In the genomic region with DNA sequence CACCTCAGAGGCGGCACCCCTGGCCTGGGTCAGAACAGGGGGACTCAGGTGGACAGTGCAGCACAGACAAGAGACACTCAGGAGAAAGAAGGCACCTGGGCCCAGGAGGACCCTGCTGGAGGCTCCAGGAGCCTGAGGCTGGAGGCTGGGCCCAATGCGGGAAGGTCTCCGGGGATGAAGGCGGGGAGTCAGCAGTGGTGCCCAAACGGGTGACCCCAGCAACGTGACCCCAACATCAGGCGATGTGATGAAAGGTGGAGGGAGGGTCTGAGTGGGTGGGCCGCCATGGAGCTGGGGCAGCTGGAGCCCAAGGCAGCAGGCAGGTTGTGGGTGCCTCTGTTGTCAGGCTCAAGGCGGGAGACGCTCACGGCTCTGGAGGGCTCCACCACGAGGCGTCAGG, we compare ENCODE assay signal across 25 cellular contexts. TPM values are rescaled to one million over a fixed set of nuclear protein-coding genes. Genes with fewer than 3 reads are reported as not detected.
DNase-seq lines count a peak whose midpoint lies in the region; ATAC-seq, FAIRE-seq and TF ChIP-seq lines count a peak whose summit lies in the region.
"Had no signal": no experiment of that assay in that cellular context is flagged by ENCODE, and none has a peak within 500 bp of the region (broad histone marks: within the 10 kb centered on the region; RNA-seq: fewer than 3 reads in every experiment).

No MANE protein-coding gene starts in this region.

- 98% methylated on average over 7 of the region's 13 CpGs for WGBS in HepG2 (ENCODE audit: low lambda C conversion rate)
- no CpG with 5 or more reads among the region's 13 CpGs for WGBS in right lobe of liver (ENCODE audit: insufficient coverage, low coverage, low lambda C conversion rate, missing lambda C conversion rate)

- H3K4me1 ChIP-seq in HepG2 (ENCODE audit: insufficient read depth, low read length), result no peaks in the 10 kb centered on the region
- H3K4me1 ChIP-seq in right lobe of liver, result no peaks in the 10 kb centered on the region
- peaks cover 31 to 37% of the 10 kb centered on the region in 2 experiments for H3K4me1 ChIP-seq in neutrophil (ENCODE audit: control insufficient read depth in 1 of 2, insufficient read depth in 1 of 2, low read depth in 1 of 2, low read length in 1 of 2)
- no peaks in the 10 kb centered on the region for H3K4me1 ChIP-seq in foreskin keratinocyte
- H3K4me1 ChIP-seq: BE2C had no signal

- POLR2A ChIA-PET in HepG2 (lab: Yijun Ruan, JAX), result no interaction called here

- TF ChIP-seq CTCF in HepG2 (CRISPR knock-in tag; IDR thresholded peaks at IDR 0.05) (no peak), right lobe of liver (IDR thresholded peaks at IDR 0.05) (no peak), neutrophil (IDR thresholded peaks at IDR 0.05) (no peak), foreskin keratinocyte (conservative IDR thresholded peaks at IDR 0.05) (no peak)

- TF ChIP-seq EP300 in HepG2 (IDR thresholded peaks at IDR 0.05; ENCODE audit: low read depth in 2 of 2, low read length in 2 of 2) (no peak), HepG2 (CRISPR knock-in tag; IDR thresholded peaks at IDR 0.05; ENCODE audit: borderline replicate concordance) (no peak)

- H3K27me3 ChIP-seq in HepG2 (ENCODE audit: control insufficient read depth in 1 of 2, insufficient read depth in 2 of 2, low read length in 2 of 2) (no peaks in the 10 kb centered on the region), right lobe of liver (no peaks in the 10 kb centered on the region), neutrophil (no peaks in the 10 kb centered on the region), foreskin keratinocyte (no peaks in the 10 kb centered on the region)
- H3K27me3 ChIP-seq: BE2C had no signal

- peaks cover 40% of the 10 kb centered on the region for H3K4me1 Mint-ChIP-seq in activated naive CD8-positive, alpha-beta T cell treated with anti-CD3 and anti-CD28 coated beads for 36 hours

- FAIRE-seq in HepG2 (lab: Jason Lieb, UNC), result no peak
- FAIRE-seq: H54 had no signal

- H3K9ac ChIP-seq in HepG2 (ENCODE audit: insufficient read depth, low read depth, low read length), result no peak overlapping the region

- ATAC-seq in HepG2 (no peak), right lobe of liver (no peak), HG03095 (IDR thresholded peaks at IDR 0.05; ENCODE audit: unreplicated experiment) (no peak), foreskin keratinocyte (no peak)
- ATAC-seq: CD8-positive, alpha-beta T cell; SK-N-SH treated with all-trans-retinoic acid at 6 μM for 48 hours had no signal

- CTCF ChIA-PET in HepG2 (lab: Yijun Ruan, JAX; ENCODE audit: low intra/inter-chr PET ratio, low total read pairs), result no interaction called here

- no peak overlapping the region for H3K4me3 ChIP-seq in HepG2 (replicated peaks in 1 of 3; ENCODE audit: insufficient read depth in 1 of 3, low read depth in 2 of 3, low read length in 3 of 3)
- no peak overlapping the region for H3K4me3 ChIP-seq in right lobe of liver
- no peak overlapping the region for H3K4me3 ChIP-seq in neutrophil (ENCODE audit: low read depth in 1 of 2, low read length in 1 of 2)

- TF ChIP-seq POLR2A in HepG2 (IDR thresholded peaks at IDR 0.05; ENCODE audit: insufficient read depth in 1 of 2, low read depth in 2 of 2, low read length in 2 of 2) (no peak), right lobe of liver (IDR thresholded peaks at IDR 0.05) (no peak)

- BruUV-seq in HepG2 (replicated peaks; lab: Mats Ljungman, UMichigan), result no TSS peak

- no peak overlapping the region for H2AFZ ChIP-seq in HepG2 (ENCODE audit: low read length)

- H3K4me2 ChIP-seq in HepG2 (ENCODE audit: low read depth, low read length), result no peak overlapping the region

- in situ Hi-C loops in HepG2 (cut with HindIII; ENCODE audit: extremely low pct_ligation_motif_present, low pct_unique_long_range_greater_than_20kb), result no loop called here

- H3K79me2 ChIP-seq in HepG2 (ENCODE audit: insufficient read depth, low read length), result no peaks in the 10 kb centered on the region

- 0 out of 2 replicates have a peak, but pooled peaks cover 4% of the 10 kb centered on the region for H4K20me1 ChIP-seq in HepG2 (ENCODE audit: insufficient read depth, low read length)

- peaks cover 18% of the 10 kb centered on the region for H3K36me3 Mint-ChIP-seq in activated naive CD8-positive, alpha-beta T cell treated with anti-CD3 and anti-CD28 coated beads for 36 hours

- H3K27me3 Mint-ChIP-seq in activated naive CD8-positive, alpha-beta T cell treated with anti-CD3 and anti-CD28 coated beads for 36 hours, result no peaks in the 10 kb centered on the region

- H3K36me3 ChIP-seq in HepG2 (replicated peaks in 1 of 2; ENCODE audit: control insufficient read depth in 1 of 2, insufficient read depth in 2 of 2, low read length in 2 of 2), result peaks cover 40 to 60% of the 10 kb centered on the region in 2 experiments
- H3K36me3 ChIP-seq in right lobe of liver, result peaks cover 0 to 5% (median 0%) of the 10 kb centered on the region in 4 donors
- H3K36me3 ChIP-seq in neutrophil, result peaks cover 76% of the 10 kb centered on the region

- no peak overlapping the region for H3K4me3 Mint-ChIP-seq in activated naive CD8-positive, alpha-beta T cell treated with anti-CD3 and anti-CD28 coated beads for 36 hours
- H3K4me3 Mint-ChIP-seq: CD8-positive, alpha-beta T cell; HFFc6 had no signal

- intact Hi-C loops in HepG2 (cut with micrococcal nuclease; ENCODE audit: unreplicated experiment), result no loop called here
- intact Hi-C loops in right lobe of liver (cut with DNase I), result no loop called here

- H3K9me3 ChIP-seq in HepG2 (ENCODE audit: low read length), result no peaks in the 10 kb centered on the region
- no peaks in the 10 kb centered on the region for H3K9me3 ChIP-seq in right lobe of liver
- no peaks in the 10 kb centered on the region for H3K9me3 ChIP-seq in neutrophil
- H3K9me3 ChIP-seq: BE2C had no signal

- DNase-seq in HepG2 (ENCODE audit: low spot score), result no peak
- DNase-seq in right lobe of liver, result no peak
- DNase-seq in activated naive CD8-positive, alpha-beta T cell treated with anti-CD3 and anti-CD28 coated beads for 36 hours, result no peak
- no peak for DNase-seq in stimulated activated CD4-positive, alpha-beta T cell treated with anti-CD3 and anti-CD28 coated beads, Interleukin-4, amount 100 ng/mL, for 4 hours
- DNase-seq in foreskin keratinocyte, result no peak
- DNase-seq: BE2C; Calu3; CD8-positive, alpha-beta T cell; EL; HFFc6; NCI-H1048; NCI-H1436 treated with DMSO at 0.1 percent for 48 hours; NCI-H2029 treated with DMSO at 0.1 percent for 48 hours; NCI-H2171 treated with DMSO at 0.1 percent for 48 hours; NCI-H446; NK-92 treated with Interleukin-12 subunit alpha and Interleukin-12 subunit beta, amount 100 ng/mL, for 24 hours; OCI-M1; SHP77 treated with DMSO at 0.1 percent for 48 hours had no signal

- TF ChIP-seq RAD21 in HepG2 (CRISPR knock-in tag; IDR thresholded peaks at IDR 0.05), result no peak

- peak overlapping the region; percentile 19 for H3K27ac Mint-ChIP-seq in activated naive CD8-positive, alpha-beta T cell treated with anti-CD3 and anti-CD28 coated beads for 36 hours
- H3K27ac Mint-ChIP-seq: CD8-positive, alpha-beta T cell; HFFc6 had no signal

- H3K9me3 Mint-ChIP-seq in activated naive CD8-positive, alpha-beta T cell treated with anti-CD3 and anti-CD28 coated beads for 36 hours, result no peaks in the 10 kb centered on the region
- H3K9me3 Mint-ChIP-seq: CD8-positive, alpha-beta T cell; HFFc6 had no signal

- H3K27ac ChIP-seq in HepG2 (ENCODE audit: extremely low read length, insufficient read depth, low read length) (no peak overlapping the region), right lobe of liver (no peak overlapping the region), neutrophil (peak overlapping the region; percentile 6), foreskin keratinocyte (no peak overlapping the region)

RNA-seq across cellular contexts. Expression of a gene that starts 37.5 kb away (rescaled TPM):
- 16.0 and 29.8 TPM in 2 replicates for total RNA-seq in HepG2 (2016; rRNA removed; fragmentation: Illumina TruSeq; extraction: Trizol)
- 5.1 and 9.2 TPM in 2 replicates for total RNA-seq in HepG2 (2016; cell fraction: cytosol; rRNA removed; fragmentation: Illumina TruSeq; extraction: Trizol; ENCODE audit: low read depth)
- total RNA-seq in HepG2 (2016; cell fraction: insoluble cytoplasmic fraction; rRNA removed; fragmentation: Illumina TruSeq; extraction: Trizol), result 14.3 and 34.5 TPM in 2 replicates
- 14.8 and 16.4 TPM in 2 replicates for total RNA-seq in HepG2 (2016; cell fraction: membrane; rRNA removed; fragmentation: Illumina TruSeq; extraction: Trizol)
- 37.9 and 47.2 TPM in 2 replicates for total RNA-seq in HepG2 (2016; cell fraction: nucleus; rRNA removed; fragmentation: Illumina TruSeq; extraction: Trizol)
- polyA plus RNA-seq in HepG2 (2011; rRNA removed), result 90.6 and 115 TPM in 2 replicates
- 65.4 and 69.9 TPM in 2 replicates for polyA plus RNA-seq in HepG2 (2011; cell fraction: cytosol; rRNA removed)
- 330 and 361 TPM in 2 replicates for polyA plus RNA-seq in HepG2 (2011; cell fraction: nucleus; rRNA removed)
- 104 and 122 TPM in 2 replicates for polyA plus RNA-seq in HepG2 (2012)
- 3.8 and 4.2 TPM in 2 replicates for polyA plus RNA-seq in HepG2 (2016; cell fraction: cytosol; fragmentation: Illumina TruSeq; extraction: Trizol; ENCODE audit: low read depth)
- 18.3 and 19.5 TPM in 2 replicates for polyA plus RNA-seq in HepG2 (2016; cell fraction: insoluble cytoplasmic fraction; fragmentation: Illumina TruSeq; extraction: Trizol; ENCODE audit: low read depth)
- 9.2 and 10.4 TPM in 2 replicates for polyA plus RNA-seq in HepG2 (2016; cell fraction: membrane; fragmentation: Illumina TruSeq; extraction: Trizol; ENCODE audit: low read depth)
- 89.7 and 92.4 TPM in 2 replicates for polyA plus RNA-seq in HepG2 (2016; cell fraction: nucleus; fragmentation: Illumina TruSeq; extraction: Trizol; ENCODE audit: insufficient read depth, low read depth)
- 56.1 and 65.1 TPM in 2 replicates for polyA minus RNA-seq in HepG2 (2011; rRNA and poly(A)+ RNA removed; ENCODE audit: low replicate concordance)
- polyA minus RNA-seq in HepG2 (2011; cell fraction: cytosol; rRNA and poly(A)+ RNA removed), result 44.6 and 51.7 TPM in 2 replicates
- 90.3 and 92.4 TPM in 2 replicates for polyA minus RNA-seq in HepG2 (2011; cell fraction: nucleus; rRNA and poly(A)+ RNA removed)
- total RNA-seq in right lobe of liver, result 10 to 100 TPM in 3 of 6 experiments, 1 to 10 TPM in 3; 6.9 to 38.6 (median 13.1) TPM
- total RNA-seq in activated naive CD8-positive, alpha-beta T cell treated with anti-CD3 and anti-CD28 coated beads for 36 hours, result 10 to 100 TPM; 49.4 to 49.6 TPM
- total RNA-seq in foreskin keratinocyte, result 43.2 and 45.6 TPM in 2 replicates
- polyA plus RNA-seq in foreskin keratinocyte, result 28.7 and 33.8 TPM in 2 replicates

RNA-seq across cellular contexts. Expression of a gene that starts 41.0 kb away (rescaled TPM):
- total RNA-seq in HepG2 (2016; rRNA removed; fragmentation: Illumina TruSeq; extraction: Trizol), result not detected in 2 replicates
- not detected in 2 replicates for total RNA-seq in HepG2 (2016; cell fraction: cytosol; rRNA removed; fragmentation: Illumina TruSeq; extraction: Trizol; ENCODE audit: low read depth)
- total RNA-seq in HepG2 (2016; cell fraction: insoluble cytoplasmic fraction; rRNA removed; fragmentation: Illumina TruSeq; extraction: Trizol), result not detected in 2 replicates
- not detected in 2 replicates for total RNA-seq in HepG2 (2016; cell fraction: membrane; rRNA removed; fragmentation: Illumina TruSeq; extraction: Trizol)
- not detected in 2 replicates for total RNA-seq in HepG2 (2016; cell fraction: nucleus; rRNA removed; fragmentation: Illumina TruSeq; extraction: Trizol)
- polyA plus RNA-seq in HepG2 (2011; rRNA removed), result 0.01 and 0.12 TPM in 2 replicates
- polyA plus RNA-seq in HepG2 (2011; cell fraction: cytosol; rRNA removed), result 0.03 and 0.06 TPM in 2 replicates
- 0.18 and 0.36 TPM in 2 replicates for polyA plus RNA-seq in HepG2 (2011; cell fraction: nucleus; rRNA removed)
- 0.15 and 0.17 TPM in 2 replicates for polyA plus RNA-seq in HepG2 (2012)
- polyA plus RNA-seq in HepG2 (2016; cell fraction: cytosol; fragmentation: Illumina TruSeq; extraction: Trizol; ENCODE audit: low read depth), result not detected in 2 replicates
- polyA plus RNA-seq in HepG2 (2016; cell fraction: insoluble cytoplasmic fraction; fragmentation: Illumina TruSeq; extraction: Trizol; ENCODE audit: low read depth), result not detected in 2 replicates
- not detected in 2 replicates for polyA plus RNA-seq in HepG2 (2016; cell fraction: membrane; fragmentation: Illumina TruSeq; extraction: Trizol; ENCODE audit: low read depth)
- not detected in 2 replicates for polyA plus RNA-seq in HepG2 (2016; cell fraction: nucleus; fragmentation: Illumina TruSeq; extraction: Trizol; ENCODE audit: insufficient read depth, low read depth)
- 0.12 and 0.14 TPM in 2 replicates for polyA minus RNA-seq in HepG2 (2011; rRNA and poly(A)+ RNA removed; ENCODE audit: low replicate concordance)
- polyA minus RNA-seq in HepG2 (2011; cell fraction: cytosol; rRNA and poly(A)+ RNA removed), result not detected in 2 replicates
- polyA minus RNA-seq in HepG2 (2011; cell fraction: nucleus; rRNA and poly(A)+ RNA removed), result 0.12 TPM in 1 of 2 replicates, not detected in the other
- total RNA-seq in right lobe of liver, result not detected
- not detected for total RNA-seq in activated naive CD8-positive, alpha-beta T cell treated with anti-CD3 and anti-CD28 coated beads for 36 hours
- total RNA-seq in foreskin keratinocyte, result not detected in 2 replicates
- not detected in 2 replicates for polyA plus RNA-seq in foreskin keratinocyte
- total RNA-seq: A172; Calu3; CD8-positive, alpha-beta T cell; HFFc6; HT-29; M059J had no signal
